In the genomic region with DNA sequence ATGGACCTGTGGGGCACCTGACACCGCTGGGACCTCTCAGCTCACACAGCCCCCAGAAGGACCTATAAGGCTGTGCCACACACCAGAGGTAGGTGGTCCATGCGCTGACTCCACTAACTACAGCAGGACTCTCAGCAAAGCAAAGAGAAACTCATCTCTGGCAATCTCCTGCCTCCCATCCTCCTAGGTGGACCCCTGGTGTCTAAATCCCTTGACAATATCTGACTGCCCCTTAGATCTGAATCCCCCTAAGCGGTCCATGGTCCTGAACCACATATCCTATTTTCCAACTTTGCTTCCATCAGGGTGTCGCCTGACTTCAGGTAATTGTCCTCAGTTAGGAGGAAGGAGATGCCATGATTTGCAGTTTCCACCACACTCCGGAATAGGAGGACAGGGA, we compare ENCODE assay signal across 1 cellular context.
TF ChIP-seq lines count a peak whose summit lies in the region.

No MANE protein-coding gene starts in this region.

TF ChIP-seq in GM23338, 12 proteins besides CTCF, POLR2A, EP300 and RAD21:
- TF ChIP-seq, protein P1, sequence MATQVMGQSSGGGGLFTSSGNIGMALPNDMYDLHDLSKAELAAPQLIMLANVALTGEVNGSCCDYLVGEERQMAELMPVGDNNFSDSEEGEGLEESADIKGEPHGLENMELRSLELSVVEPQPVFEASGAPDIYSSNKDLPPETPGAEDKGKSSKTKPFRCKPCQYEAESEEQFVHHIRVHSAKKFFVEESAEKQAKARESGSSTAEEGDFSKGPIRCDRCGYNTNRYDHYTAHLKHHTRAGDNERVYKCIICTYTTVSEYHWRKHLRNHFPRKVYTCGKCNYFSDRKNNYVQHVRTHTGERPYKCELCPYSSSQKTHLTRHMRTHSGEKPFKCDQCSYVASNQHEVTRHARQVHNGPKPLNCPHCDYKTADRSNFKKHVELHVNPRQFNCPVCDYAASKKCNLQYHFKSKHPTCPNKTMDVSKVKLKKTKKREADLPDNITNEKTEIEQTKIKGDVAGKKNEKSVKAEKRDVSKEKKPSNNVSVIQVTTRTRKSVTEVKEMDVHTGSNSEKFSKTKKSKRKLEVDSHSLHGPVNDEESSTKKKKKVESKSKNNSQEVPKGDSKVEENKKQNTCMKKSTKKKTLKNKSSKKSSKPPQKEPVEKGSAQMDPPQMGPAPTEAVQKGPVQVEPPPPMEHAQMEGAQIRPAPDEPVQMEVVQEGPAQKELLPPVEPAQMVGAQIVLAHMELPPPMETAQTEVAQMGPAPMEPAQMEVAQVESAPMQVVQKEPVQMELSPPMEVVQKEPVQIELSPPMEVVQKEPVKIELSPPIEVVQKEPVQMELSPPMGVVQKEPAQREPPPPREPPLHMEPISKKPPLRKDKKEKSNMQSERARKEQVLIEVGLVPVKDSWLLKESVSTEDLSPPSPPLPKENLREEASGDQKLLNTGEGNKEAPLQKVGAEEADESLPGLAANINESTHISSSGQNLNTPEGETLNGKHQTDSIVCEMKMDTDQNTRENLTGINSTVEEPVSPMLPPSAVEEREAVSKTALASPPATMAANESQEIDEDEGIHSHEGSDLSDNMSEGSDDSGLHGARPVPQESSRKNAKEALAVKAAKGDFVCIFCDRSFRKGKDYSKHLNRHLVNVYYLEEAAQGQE (IDR thresholded peaks at IDR 0.05; ENCODE audit: unreplicated experiment) = peak; percentile 37
- TF ChIP-seq ZNF331 (CRISPR knock-in tag; IDR thresholded peaks at IDR 0.05; ENCODE audit: low read depth) = no peak
TF ChIP-seq in GM23338: peak in this region for 1.
